1 cellular context compared by ENCODE assay signal in the genomic region with DNA sequence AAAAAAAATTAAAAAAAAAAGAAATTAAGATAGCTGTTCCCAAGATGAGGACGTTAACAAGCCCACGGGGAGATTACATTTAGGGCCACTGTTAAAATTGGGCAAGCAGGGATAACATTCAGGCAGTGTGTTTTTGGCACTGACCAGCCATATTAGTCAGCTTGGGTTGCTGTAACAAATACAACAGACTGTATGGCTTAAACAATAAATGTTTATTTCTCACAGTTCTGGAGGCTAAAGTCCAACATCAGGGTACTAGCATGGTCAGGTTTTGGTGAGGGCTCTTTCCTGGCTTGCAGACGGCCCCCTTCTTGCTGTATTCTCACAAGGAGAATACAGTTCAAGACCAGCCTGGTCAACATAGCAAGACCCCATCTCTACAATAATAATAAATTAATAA.
A peak's percentile ranks its signal among the peaks of the same experiment; 100 is the strongest.
TF ChIP-seq lines count a peak whose summit lies in the region.

No MANE protein-coding gene starts in this region.

TF ChIP-seq in HepG2, 621 proteins besides CTCF, POLR2A, EP300 and RAD21:
- peak; percentile 55; the same call in 1 of the 2 replicates for TF ChIP-seq ZNF782 (CRISPR knock-in tag; IDR thresholded peaks at IDR 0.05; ENCODE audit: borderline replicate concordance)
- TF ChIP-seq FOSL2 (CRISPR knock-in tag; IDR thresholded peaks at IDR 0.05) = no peak
- TF ChIP-seq ZNF121 (CRISPR knock-in tag; IDR thresholded peaks at IDR 0.05) = peak; percentile 64; the same call in 1 of the 2 replicates
- TF ChIP-seq HNF4G (IDR thresholded peaks at IDR 0.05; ENCODE audit: borderline replicate concordance, low read depth, low read length) = peak; percentile 59
- no peak for TF ChIP-seq HNF4G (CRISPR knock-in tag; IDR thresholded peaks at IDR 0.05; ENCODE audit: borderline replicate concordance, low read depth)
- TF ChIP-seq ZBTB3 (CRISPR knock-in tag; IDR thresholded peaks at IDR 0.05; ENCODE audit: borderline replicate concordance, low read depth) = no peak
- peak; percentile 16; the same call in 1 of the 2 replicates for TF ChIP-seq SOX5 (CRISPR knock-in tag; IDR thresholded peaks at IDR 0.05; ENCODE audit: borderline replicate concordance)
- peak; percentile 45; the same call in 1 of the 2 replicates for TF ChIP-seq RBAK (CRISPR knock-in tag; IDR thresholded peaks at IDR 0.05)
- TF ChIP-seq FOXP1 (IDR thresholded peaks at IDR 0.05) = no peak
- peak; percentile 52; the same call in 1 of the 2 replicates for TF ChIP-seq FOXP1 (CRISPR knock-in tag; IDR thresholded peaks at IDR 0.05)
- no peak for TF ChIP-seq ZNF383 (CRISPR knock-in tag; IDR thresholded peaks at IDR 0.05; ENCODE audit: borderline replicate concordance)
- TF ChIP-seq ZNF12 (CRISPR knock-in tag; IDR thresholded peaks at IDR 0.05) = peak; percentile 98
